ENCODE assay signal across 21 cellular contexts in the genomic region with DNA sequence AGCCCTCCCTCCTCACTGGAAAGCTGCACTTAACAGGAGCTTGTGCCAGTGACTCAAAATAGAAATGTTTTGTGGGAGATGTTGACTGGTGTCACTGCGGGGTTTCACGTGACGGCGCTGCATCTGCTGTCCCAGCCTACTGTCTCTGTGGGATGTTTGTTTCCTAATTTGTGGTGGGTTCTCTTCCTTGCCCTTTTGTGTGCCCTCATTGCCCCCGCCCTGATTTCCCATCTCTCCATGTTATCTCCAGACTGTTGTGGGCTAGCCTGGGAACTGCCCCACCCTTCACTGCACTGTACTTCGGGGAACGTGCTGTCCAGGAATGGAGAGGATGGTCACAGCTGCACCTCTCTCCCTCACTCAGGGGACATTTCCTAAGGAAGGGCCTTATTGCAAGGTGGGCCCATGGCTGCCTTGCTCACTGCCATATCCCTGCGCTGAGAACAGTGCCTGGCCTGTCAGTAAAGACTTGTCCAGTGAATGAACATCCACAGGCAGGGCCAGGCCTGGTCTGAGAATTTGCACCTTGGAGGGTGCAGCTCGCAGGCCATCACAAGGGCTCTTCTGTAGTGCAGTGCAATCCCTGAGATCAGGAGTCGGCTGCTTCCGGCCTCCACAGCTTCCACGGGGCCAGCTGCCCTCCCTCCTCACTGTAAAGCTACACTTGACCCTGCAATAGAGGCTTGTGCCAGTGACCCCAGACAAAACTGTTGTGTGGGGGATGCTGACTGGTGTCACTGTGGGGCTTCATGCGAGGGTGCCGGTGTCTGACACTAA. TPM values are rescaled to one million over a fixed set of nuclear protein-coding genes. Genes with fewer than 3 reads are reported as not detected.
DNase-seq lines count a peak whose midpoint lies in the region; ATAC-seq and TF ChIP-seq lines count a peak whose summit lies in the region.
"Had no signal": no experiment of that assay in that cellular context is flagged by ENCODE, and none has a peak within 500 bp of the region (broad histone marks: within the 10 kb centered on the region; RNA-seq: fewer than 3 reads in every experiment).

No MANE protein-coding gene starts in this region.

- H3K9me3 Mint-ChIP-seq in activated naive CD4-positive, alpha-beta T cell treated with anti-CD3 and anti-CD28 coated beads, Interleukin-2, amount 50 U/mL, for 24 hours = no peaks in the 10 kb centered on the region
- peaks cover 5% of the 10 kb centered on the region for H3K9me3 Mint-ChIP-seq in activated CD8-positive, alpha-beta memory T cell treated with anti-CD3 and anti-CD28 coated beads, Interleukin-2, amount 10 ng/mL, durations not matched to agents 7 days and 5 days (ENCODE audit: low read depth)
- no peaks in the 10 kb centered on the region for H3K9me3 Mint-ChIP-seq in stimulated activated effector memory CD8-positive, alpha-beta T cell treated with anti-CD3 and anti-CD28 coated beads, Interleukin-12 subunit alpha, Interleukin-12 subunit beta, amount 100 ng/mL, for 72 hours

- no peaks in the 10 kb centered on the region for H3K79me2 ChIP-seq in mammary epithelial cell (ENCODE audit: insufficient read depth, low read length)

- H3K36me3 Mint-ChIP-seq in activated naive CD4-positive, alpha-beta T cell treated with anti-CD3 and anti-CD28 coated beads, Interleukin-2, amount 50 U/mL, for 24 hours = peaks cover 26% of the 10 kb centered on the region
- peaks cover 75% of the 10 kb centered on the region for H3K36me3 Mint-ChIP-seq in activated CD8-positive, alpha-beta memory T cell treated with anti-CD3 and anti-CD28 coated beads, Interleukin-2, amount 10 ng/mL, durations not matched to agents 7 days and 5 days
- peaks cover 99% of the 10 kb centered on the region for H3K36me3 Mint-ChIP-seq in stimulated activated effector memory CD8-positive, alpha-beta T cell treated with anti-CD3 and anti-CD28 coated beads, Interleukin-12 subunit alpha, Interleukin-12 subunit beta, amount 100 ng/mL, for 72 hours

- no TSS peak for BruUV-seq in mammary epithelial cell (replicated peaks; lab: Mats Ljungman, UMichigan)

- no peak for TF ChIP-seq CTCF in mammary epithelial cell (conservative IDR thresholded peaks at IDR 0.05 in 1 of 2, IDR thresholded peaks at IDR 0.05 in 1 of 2; ENCODE audit: extremely low read depth in 1 of 2, insufficient read depth in 1 of 2, low read depth in 1 of 2, low read length in 2 of 2)

- peak overlapping the region; percentile 74 for H3K27ac Mint-ChIP-seq in activated naive CD4-positive, alpha-beta T cell treated with anti-CD3 and anti-CD28 coated beads, Interleukin-2, amount 50 U/mL, for 24 hours
- H3K27ac Mint-ChIP-seq in activated CD8-positive, alpha-beta memory T cell treated with anti-CD3 and anti-CD28 coated beads, Interleukin-2, amount 10 ng/mL, durations not matched to agents 7 days and 5 days = peak overlapping the region; percentile 82
- H3K27ac Mint-ChIP-seq in stimulated activated effector memory CD8-positive, alpha-beta T cell treated with anti-CD3 and anti-CD28 coated beads, Interleukin-12 subunit alpha, Interleukin-12 subunit beta, amount 100 ng/mL, for 72 hours = peak overlapping the region; percentile 75
- H3K27ac Mint-ChIP-seq: HFFc6 had no signal

- no peaks in the 10 kb centered on the region for H4K20me1 ChIP-seq in mammary epithelial cell (ENCODE audit: insufficient read depth, low read length)

- H3K4me1 Mint-ChIP-seq in activated naive CD4-positive, alpha-beta T cell treated with anti-CD3 and anti-CD28 coated beads, Interleukin-2, amount 50 U/mL, for 24 hours = peaks cover 54% of the 10 kb centered on the region
- peaks cover 41% of the 10 kb centered on the region for H3K4me1 Mint-ChIP-seq in activated CD8-positive, alpha-beta memory T cell treated with anti-CD3 and anti-CD28 coated beads, Interleukin-2, amount 10 ng/mL, durations not matched to agents 7 days and 5 days
- H3K4me1 Mint-ChIP-seq in stimulated activated effector memory CD8-positive, alpha-beta T cell treated with anti-CD3 and anti-CD28 coated beads, Interleukin-12 subunit alpha, Interleukin-12 subunit beta, amount 100 ng/mL, for 72 hours = peaks cover 57% of the 10 kb centered on the region

- CTCF ChIA-PET in activated CD8-positive, alpha-beta memory T cell treated with anti-CD3 and anti-CD28 coated beads, Interleukin-2, amount 10 ng/mL, durations not matched to agents 7 days and 5 days (lab: Charles Lee) = interaction anchor here (1.1 to 7.1 kb wide), 5 partner anchors 9 to 141 kb away, joined by 3 to 58 read pairs (median 4); a partner anchor contains a TSS
- CTCF ChIA-PET in mammary epithelial cell (lab: Charles Lee; ENCODE audit: low non-redundant PET) = no interaction called here

- peak; percentile 48 for ATAC-seq in activated CD8-positive, alpha-beta memory T cell treated with anti-CD3 and anti-CD28 coated beads, Interleukin-2, amount 10 ng/mL, durations not matched to agents 7 days and 5 days
- peak; percentile 36 for ATAC-seq in stimulated activated effector memory CD8-positive, alpha-beta T cell treated with anti-CD3 and anti-CD28 coated beads, Interleukin-12 subunit alpha, Interleukin-12 subunit beta, amount 100 ng/mL, for 72 hours

- peaks cover 13% of the 10 kb centered on the region for H3K4me1 ChIP-seq in mammary epithelial cell (ENCODE audit: insufficient read depth, low read length)

- intact Hi-C loops in mammary epithelial cell (cut with micrococcal nuclease) = no loop called here

- no peak for DNase-seq in activated naive CD4-positive, alpha-beta T cell treated with anti-CD3 and anti-CD28 coated beads, Interleukin-2, amount 50 U/mL, for 16 hours
- no peak for DNase-seq in activated CD8-positive, alpha-beta memory T cell treated with anti-CD3 and anti-CD28 coated beads, Interleukin-2, amount 10 ng/mL, durations not matched to agents 7 days and 5 days
- peak; percentile 67 for DNase-seq in left kidney (ENCODE audit: low read depth, low spot score)
- no peak for DNase-seq in stimulated activated effector memory CD8-positive, alpha-beta T cell treated with anti-CD3 and anti-CD28 coated beads, Interleukin-12 subunit alpha, Interleukin-12 subunit beta, amount 100 ng/mL, for 72 hours (ENCODE audit: low spot score in 2 of 2)
- DNase-seq in NCI-H524 treated with DMSO at 0.1 percent for 48 hours (lab: John Stamatoyannopoulos, UW) = no peak
- DNase-seq in activated CD4-positive, CD25-positive, alpha-beta regulatory T cell (lab: John Stamatoyannopoulos, UW) = no peak
- no peak for DNase-seq in mammary epithelial cell
- DNase-seq: amniotic stem cell; central memory CD4-positive, alpha-beta T cell; effector CD8-positive, alpha-beta T cell; HFFc6; NCI-H226; NK-92 treated with Interleukin-12 subunit alpha and Interleukin-12 subunit beta, amount 100 ng/mL, for 24 hours; RPMI8226; stimulated activated CD4-positive, alpha-beta T cell treated with anti-CD3 and anti-CD28 coated beads, Interleukin-2, amount 100 ng/mL, for 48 hours had no signal

- H3K4me3 ChIP-seq in mammary epithelial cell (replicated peaks in 1 of 3; ENCODE audit: insufficient read depth in 1 of 3, low read depth in 2 of 3, low read length in 3 of 3) = no peak overlapping the region
- H3K4me3 ChIP-seq: suprapubic skin had no signal

- H3K27ac ChIP-seq in mammary epithelial cell (ENCODE audit: insufficient read depth, low read depth, low read length) = no peak overlapping the region
- H3K27ac ChIP-seq: neutrophil, suprapubic skin, VCaP had no signal

- H3K4me3 Mint-ChIP-seq in activated naive CD4-positive, alpha-beta T cell treated with anti-CD3 and anti-CD28 coated beads, Interleukin-2, amount 50 U/mL, for 24 hours = no peak overlapping the region
- no peak overlapping the region for H3K4me3 Mint-ChIP-seq in activated CD8-positive, alpha-beta memory T cell treated with anti-CD3 and anti-CD28 coated beads, Interleukin-2, amount 10 ng/mL, durations not matched to agents 7 days and 5 days
- peak overlapping the region; percentile 24 for H3K4me3 Mint-ChIP-seq in stimulated activated effector memory CD8-positive, alpha-beta T cell treated with anti-CD3 and anti-CD28 coated beads, Interleukin-12 subunit alpha, Interleukin-12 subunit beta, amount 100 ng/mL, for 72 hours
- H3K4me3 Mint-ChIP-seq: HFFc6 had no signal

- peaks cover 19% of the 10 kb centered on the region for H3K9me3 ChIP-seq in mammary epithelial cell (replicated peaks; ENCODE audit: insufficient read depth, low read length)
- H3K9me3 ChIP-seq: neutrophil, suprapubic skin had no signal

- no peak overlapping the region for H2AFZ ChIP-seq in mammary epithelial cell (ENCODE audit: low read depth, low read length)

- dilution Hi-C loops in mammary epithelial cell (cut with HindIII; ENCODE audit: low sequenced_read_pairs) = no loop called here

- 97% methylated on average over 14 of the region's 14 CpGs for WGBS in mammary epithelial cell (ENCODE audit: low coverage, missing lambda C conversion rate)

- no peaks in the 10 kb centered on the region for H3K36me3 ChIP-seq in mammary epithelial cell (ENCODE audit: insufficient read depth, low read length)
- H3K36me3 ChIP-seq: neutrophil, suprapubic skin had no signal

- no peak overlapping the region for H3K9ac ChIP-seq in mammary epithelial cell (ENCODE audit: insufficient read depth, low read length)

- no peak overlapping the region for H3K4me2 ChIP-seq in mammary epithelial cell (ENCODE audit: insufficient read depth, low read depth, low read length)

- H3K27me3 Mint-ChIP-seq in activated naive CD4-positive, alpha-beta T cell treated with anti-CD3 and anti-CD28 coated beads, Interleukin-2, amount 50 U/mL, for 24 hours = no peaks in the 10 kb centered on the region
- no peaks in the 10 kb centered on the region for H3K27me3 Mint-ChIP-seq in activated CD8-positive, alpha-beta memory T cell treated with anti-CD3 and anti-CD28 coated beads, Interleukin-2, amount 10 ng/mL, durations not matched to agents 7 days and 5 days

- in situ Hi-C loops in mammary epithelial cell (cut with MboI; ENCODE audit: low sequenced_read_pairs in 2 of 2) = no loop called here

- no peaks in the 10 kb centered on the region for H3K27me3 ChIP-seq in mammary epithelial cell (ENCODE audit: insufficient read depth, low read length)
- H3K27me3 ChIP-seq: neutrophil, suprapubic skin had no signal

RNA-seq across cellular contexts. Expression of a gene that starts 18.1 kb away (rescaled TPM):
- total RNA-seq in activated CD8-positive, alpha-beta memory T cell treated with anti-CD3 and anti-CD28 coated beads, Interleukin-2, amount 10 ng/mL, durations not matched to agents 7 days and 5 days = 100 to 1,000 TPM; 286 to 338 TPM
- total RNA-seq in mammary epithelial cell = under 1 TPM in 1 of 2 donors, not detected in 1; 0.17 TPM
- polyA plus RNA-seq in mammary epithelial cell = 0.06 TPM
- not detected for polyA minus RNA-seq in mammary epithelial cell
- total RNA-seq: fibroblast of lung, HFFc6, MCF 10A had no signal
- polyA plus RNA-seq: fibroblast of lung had no signal

Comparison
In these comparisons a context has a peak if more than half of its experiments do, and no peak if none do; other contexts are left out.
1. RNA of a gene that starts 18.1 kb away (total RNA-seq): 286 to 338 TPM in activated CD8-positive, alpha-beta memory T cell treated with anti-CD3 and anti-CD28 coated beads, Interleukin-2, amount 10 ng/mL, durations not matched to agents 7 days and 5 days; 0.17 TPM in mammary epithelial cell; every median in the first group is over 100 times any median in the second.
2. Peak in every context shown above with its lines, with median percentiles within 50 percentile points of each other: H3K27ac Mint-ChIP-seq.